Comparison of ENCODE assay signal across 8 cellular contexts in the genomic region with DNA sequence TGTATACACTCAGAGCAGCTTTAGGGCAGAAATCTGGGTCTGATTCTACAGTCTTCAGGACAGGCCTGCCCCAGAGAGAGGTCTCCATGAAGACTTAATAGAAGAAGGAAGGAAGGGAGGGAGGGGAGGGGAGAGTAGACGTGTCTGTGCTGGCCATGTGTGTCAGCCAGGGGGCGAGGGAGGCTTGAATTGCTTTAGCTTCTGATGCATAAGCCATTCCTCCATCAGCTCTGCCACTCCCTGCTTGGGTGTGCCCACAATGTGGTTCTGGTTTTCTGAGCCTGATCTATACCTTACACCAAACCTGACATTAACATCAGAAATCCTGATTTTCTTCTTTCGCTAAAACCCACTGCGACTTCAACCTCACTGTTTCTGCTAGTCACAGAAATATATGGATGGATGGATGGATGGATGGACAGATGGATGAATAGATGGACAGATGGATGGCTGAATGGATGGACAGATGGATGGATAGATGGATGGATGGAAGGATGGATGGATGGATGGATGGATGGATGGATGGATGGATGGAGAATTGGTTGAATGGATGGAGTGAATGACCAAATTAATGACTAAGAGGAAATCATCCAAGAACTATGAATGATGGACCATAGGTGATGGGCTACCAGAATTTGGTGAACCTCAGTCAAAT. TPM values are rescaled to one million over a fixed set of nuclear protein-coding genes. Genes with fewer than 3 reads are reported as not detected.
A peak's percentile ranks its signal among the peaks of the same experiment; 100 is the strongest.
DNase-seq lines count a peak whose midpoint lies in the region; ATAC-seq and TF ChIP-seq lines count a peak whose summit lies in the region.

No MANE protein-coding gene starts in this region.

- H3K27ac Mint-ChIP-seq in T-helper 17 cell, result peak overlapping the region; percentile 64

- peaks cover 30% of the 10 kb centered on the region for H3K4me1 ChIP-seq in foreskin keratinocyte

- peak; percentile 20 to 22 for DNase-seq in NCI-H446 (lab: John Stamatoyannopoulos, UW)
- no peak for DNase-seq in NCI-H446 treated with DMSO at 0.1 percent for 48 hours (lab: John Stamatoyannopoulos, UW)
- DNase-seq in T-helper 17 cell, result no peak
- DNase-seq in foreskin keratinocyte, result peak; percentile 50 to 80
- DNase-seq in stromal cell of bone marrow (ENCODE audit: low read depth), result peak; percentile 42
- no peak for DNase-seq in G401 (ENCODE audit: low spot score)

- in situ Hi-C loops in G401 (cut with HindIII; ENCODE audit: low sequenced_read_pairs), result no loop called here

- TF ChIP-seq CTCF in foreskin keratinocyte (conservative IDR thresholded peaks at IDR 0.05), result peak; percentile 59

- H3K4me3 Mint-ChIP-seq in T-helper 17 cell, result no peak overlapping the region

- peaks cover 6% of the 10 kb centered on the region for H3K27me3 Mint-ChIP-seq in T-helper 17 cell

- no peaks in the 10 kb centered on the region for H3K27me3 ChIP-seq in foreskin keratinocyte

- H3K27ac ChIP-seq in foreskin keratinocyte, result no peak overlapping the region

- H3K4me1 Mint-ChIP-seq in T-helper 17 cell, result peaks cover 22% of the 10 kb centered on the region

- ATAC-seq in T-helper 17 cell (no peak), foreskin keratinocyte (peak; percentile 34), HG03457 (IDR thresholded peaks at IDR 0.05; ENCODE audit: unreplicated experiment) (no peak), GM21515 (IDR thresholded peaks at IDR 0.05; ENCODE audit: unreplicated experiment) (no peak)

- no peaks in the 10 kb centered on the region for H3K9me3 ChIP-seq in T-helper 17 cell (ENCODE audit: control insufficient read depth, low read length, poor library complexity, severe bottlenecking)

- no peaks in the 10 kb centered on the region for H3K36me3 Mint-ChIP-seq in T-helper 17 cell (ENCODE audit: low read depth)

RNA-seq across cellular contexts. Expression of a gene that starts 56.5 kb away (rescaled TPM):
- total RNA-seq in T-helper 17 cell, result 1 to 10 TPM; 4.6 to 6.5 TPM
- total RNA-seq in foreskin keratinocyte, result 5.7 and 6.2 TPM in 2 replicates
- 2.6 and 3.3 TPM in 2 replicates for polyA plus RNA-seq in foreskin keratinocyte
- total RNA-seq in G401 (2014; rRNA removed; shearing (Covaris generic)), result 5.1 and 7.2 TPM in 2 replicates

Comparison
In these comparisons a context has a peak if more than half of its experiments do, and no peak if none do; other contexts are left out.
1. DNase-seq: peak in NCI-H446 (2 of 2), foreskin keratinocyte (2 of 2) and stromal cell of bone marrow (single experiment); none in NCI-H446 treated with DMSO at 0.1 percent for 48 hours (single experiment), T-helper 17 cell (0 of 3) and G401 (single experiment).